ENCODE assay signal across 1 cellular context in the genomic region with DNA sequence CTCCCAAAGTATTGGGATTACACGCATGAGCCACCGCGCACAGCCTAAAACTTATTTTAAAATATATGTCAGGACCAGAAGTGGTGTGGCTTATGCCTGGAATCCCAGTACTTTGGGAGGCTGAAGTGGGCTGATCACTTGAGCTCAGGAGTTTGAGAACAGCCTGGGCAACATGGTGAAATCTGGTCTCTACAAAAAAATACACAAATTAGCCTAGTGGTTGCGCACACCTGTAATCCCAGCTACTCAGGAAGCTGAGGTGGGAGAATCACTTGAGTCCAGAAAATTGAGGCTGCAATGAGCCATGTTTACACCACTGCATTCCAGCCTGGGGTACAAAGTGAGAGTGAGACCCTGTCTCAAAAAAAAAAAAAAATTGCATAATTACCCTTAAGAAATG.
TF ChIP-seq lines count a peak whose summit lies in the region.

No MANE protein-coding gene starts in this region.

TF ChIP-seq in HepG2, 621 proteins besides CTCF, POLR2A, EP300 and RAD21:
- TF ChIP-seq SMC3 (IDR thresholded peaks at IDR 0.05; ENCODE audit: low read length) = peak; percentile 12; the same call in 1 of the 2 replicates
- TF ChIP-seq, protein P1, sequence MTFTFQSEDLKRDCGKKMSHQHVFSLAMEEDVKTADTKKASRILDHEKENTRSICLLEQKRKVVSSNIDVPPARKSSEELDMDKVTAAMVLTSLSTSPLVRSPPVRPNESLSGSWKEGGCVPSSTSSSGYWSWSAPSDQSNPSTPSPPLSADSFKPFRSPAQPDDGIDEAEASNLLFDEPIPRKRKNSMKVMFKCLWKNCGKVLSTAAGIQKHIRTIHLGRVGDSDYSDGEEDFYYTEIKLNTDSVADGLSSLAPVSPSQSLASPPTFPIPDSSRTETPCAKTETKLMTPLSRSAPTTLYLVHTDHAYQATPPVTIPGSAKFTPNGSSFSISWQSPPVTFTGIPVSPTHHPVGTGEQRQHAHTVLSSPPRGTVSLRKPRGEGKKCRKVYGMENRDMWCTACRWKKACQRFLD (CRISPR knock-in tag; IDR thresholded peaks at IDR 0.05; ENCODE audit: borderline replicate concordance) = no peak
- peak; percentile 25 for TF ChIP-seq STAG1 (CRISPR knock-in tag; IDR thresholded peaks at IDR 0.05)
- TF ChIP-seq, protein P2, sequence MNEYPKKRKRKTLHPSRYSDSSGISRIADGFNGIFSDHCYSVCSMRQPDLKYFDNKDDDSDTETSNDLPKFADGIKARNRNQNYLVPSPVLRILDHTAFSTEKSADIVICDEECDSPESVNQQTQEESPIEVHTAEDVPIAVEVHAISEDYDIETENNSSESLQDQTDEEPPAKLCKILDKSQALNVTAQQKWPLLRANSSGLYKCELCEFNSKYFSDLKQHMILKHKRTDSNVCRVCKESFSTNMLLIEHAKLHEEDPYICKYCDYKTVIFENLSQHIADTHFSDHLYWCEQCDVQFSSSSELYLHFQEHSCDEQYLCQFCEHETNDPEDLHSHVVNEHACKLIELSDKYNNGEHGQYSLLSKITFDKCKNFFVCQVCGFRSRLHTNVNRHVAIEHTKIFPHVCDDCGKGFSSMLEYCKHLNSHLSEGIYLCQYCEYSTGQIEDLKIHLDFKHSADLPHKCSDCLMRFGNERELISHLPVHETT (CRISPR knock-in tag; conservative IDR thresholded peaks at IDR 0.05) = no peak
- no peak for TF ChIP-seq CHD2 (IDR thresholded peaks at IDR 0.05; ENCODE audit: low read depth, low read length)
- TF ChIP-seq KAT8 (CRISPR knock-in tag; IDR thresholded peaks at IDR 0.05) = no peak
